ENCODE assay signal across 8 cellular contexts in the genomic region with DNA sequence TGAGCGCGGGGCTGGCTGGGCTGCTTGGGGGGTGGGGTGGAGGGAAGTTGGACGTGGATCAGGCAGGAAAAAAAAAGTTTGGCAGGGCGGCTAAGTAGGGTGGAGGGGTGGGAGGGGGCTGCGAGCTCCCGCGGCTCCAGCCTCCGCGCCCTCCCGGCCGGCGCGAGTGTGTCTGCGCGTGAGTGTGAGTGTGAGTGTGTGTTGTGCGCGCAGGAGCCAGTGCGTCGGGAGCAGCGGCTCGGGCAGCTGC. TPM values are rescaled to one million over a fixed set of nuclear protein-coding genes. Genes with fewer than 3 reads are reported as not detected.
DNase-seq lines count a peak whose midpoint lies in the region; ATAC-seq and TF ChIP-seq lines count a peak whose summit lies in the region.

No MANE protein-coding gene starts in this region.

- DNase-seq in GM12865 (ENCODE audit: low read depth) (no peak), foreskin keratinocyte (peak in 1 of 2 donors; percentile 53), COLO829 (ENCODE audit: low spot score) (no peak), CD1c-positive myeloid dendritic cell (ENCODE audit: extremely low spot score) (no peak), globus pallidus (ENCODE audit: low spot score) (no peak), DMS 273 (lab: John Stamatoyannopoulos, UW; ENCODE audit: unreplicated experiment) (no peak)

- H3K9ac ChIP-seq in rectal smooth muscle tissue (ENCODE audit: low read length), result peak overlapping the region; percentile 63

- H3K4me1 ChIP-seq in foreskin keratinocyte (peaks cover 5% of the 10 kb centered on the region), rectal smooth muscle tissue (ENCODE audit: control insufficient read depth, insufficient read depth, low read length) (peaks cover 13% of the 10 kb centered on the region)

- no peak for TF ChIP-seq CTCF in GM12865 (IDR thresholded peaks at IDR 0.05; ENCODE audit: insufficient read depth, low read depth, low read length, missing control alignments)
- TF ChIP-seq CTCF in VCaP (conservative IDR thresholded peaks at IDR 0.05), result no peak
- TF ChIP-seq CTCF in foreskin keratinocyte (conservative IDR thresholded peaks at IDR 0.05), result no peak

- no peaks in the 10 kb centered on the region for H3K36me3 ChIP-seq in rectal smooth muscle tissue (ENCODE audit: control insufficient read depth, insufficient read depth, low read length)

- peak overlapping the region; percentile 90 for H3K27ac ChIP-seq in VCaP
- peak overlapping the region; percentile 8 for H3K27ac ChIP-seq in foreskin keratinocyte
- peak overlapping the region; percentile 95 for H3K27ac ChIP-seq in rectal smooth muscle tissue (ENCODE audit: low read depth, low read length)

- no peak for ATAC-seq in foreskin keratinocyte

- no peaks in the 10 kb centered on the region for H3K27me3 ChIP-seq in foreskin keratinocyte
- no peaks in the 10 kb centered on the region for H3K27me3 ChIP-seq in rectal smooth muscle tissue (ENCODE audit: control insufficient read depth, insufficient read depth, low read length)

- H3K4me3 ChIP-seq in GM12865 (ENCODE audit: low read depth, low read length) (peak overlapping the region; percentile 76), rectal smooth muscle tissue (ENCODE audit: low read length) (peak overlapping the region; percentile 95)

RNA-seq across cellular contexts. Expression of a gene that starts 2.0 kb away (rescaled TPM):
- total RNA-seq in foreskin keratinocyte, result 46.0 and 47.3 TPM in 2 replicates
- polyA plus RNA-seq in foreskin keratinocyte, result 18.4 and 21.6 TPM in 2 replicates

Comparison
In these comparisons a context has a peak if more than half of its experiments do, and no peak if none do; other contexts are left out.
1. H3K27ac ChIP-seq: peak in every context shown above with its lines; median percentile 95 in rectal smooth muscle tissue; 90 in VCaP; 8 in foreskin keratinocyte.